1 cellular context compared by ENCODE assay signal in genomic region chr2:72859831-72860262, GRCh38.
TF ChIP-seq lines count a peak whose summit lies in the region.

No MANE protein-coding gene starts in this region.

TF ChIP-seq in HepG2, 621 proteins besides CTCF, POLR2A, EP300 and RAD21 (continued from another document):
- TF ChIP-seq ZHX2 (IDR thresholded peaks at IDR 0.05; ENCODE audit: low read depth) (no peak), ZHX2 (CRISPR knock-in tag; IDR thresholded peaks at IDR 0.05; ENCODE audit: borderline replicate concordance) (no peak), NFE2L2 (IDR thresholded peaks at IDR 0.05; ENCODE audit: low read length) (no peak), FOXA3 (CRISPR knock-in tag; IDR thresholded peaks at IDR 0.05) (0 out of 2 replicates have a peak, but pooled peaks have one; percentile 13), ZNF275 (CRISPR knock-in tag; IDR thresholded peaks at IDR 0.05; ENCODE audit: borderline replicate concordance) (no peak), ISX (CRISPR knock-in tag; conservative IDR thresholded peaks at IDR 0.05) (no peak), ZNF281 (CRISPR knock-in tag; IDR thresholded peaks at IDR 0.05; ENCODE audit: borderline replicate concordance) (no peak), FOXK2 (IDR thresholded peaks at IDR 0.05) (no peak), DRAP1 (CRISPR knock-in tag; IDR thresholded peaks at IDR 0.05) (0 out of 2 replicates have a peak, but pooled peaks have one; percentile 40), ZNF274 (CRISPR knock-in tag; IDR thresholded peaks at IDR 0.05) (no peak), CEBPG (CRISPR knock-in tag; IDR thresholded peaks at IDR 0.05) (peak; percentile 64; the same call in 1 of the 2 replicates), U2AF1 (optimal IDR thresholded peaks at IDR 0.05; ENCODE audit: low read depth, low read length) (no peak), CHD4 (IDR thresholded peaks at IDR 0.05; ENCODE audit: borderline replicate concordance, low read length) (no peak), ZNF644 (CRISPR knock-in tag; IDR thresholded peaks at IDR 0.05; ENCODE audit: low read depth) (no peak), BRF2 (CRISPR knock-in tag; IDR thresholded peaks at IDR 0.05) (no peak), MAFG (CRISPR knock-in tag; IDR thresholded peaks at IDR 0.05) (no peak), ZNF580 (CRISPR knock-in tag; IDR thresholded peaks at IDR 0.05; ENCODE audit: borderline replicate concordance, low read depth) (no peak), SMC3 (IDR thresholded peaks at IDR 0.05; ENCODE audit: low read length) (peak; percentile 92), SOX6 (IDR thresholded peaks at IDR 0.05) (no peak), SOX6 (CRISPR knock-in tag; IDR thresholded peaks at IDR 0.05) (peak; percentile 21; the same call in 1 of the 2 replicates), KDM2A (CRISPR knock-in tag; IDR thresholded peaks at IDR 0.05; ENCODE audit: borderline replicate concordance, low read depth) (peak; percentile 43; the same call in 1 of the 2 replicates)
